27 cellular contexts compared by ENCODE assay signal in the genomic region with DNA sequence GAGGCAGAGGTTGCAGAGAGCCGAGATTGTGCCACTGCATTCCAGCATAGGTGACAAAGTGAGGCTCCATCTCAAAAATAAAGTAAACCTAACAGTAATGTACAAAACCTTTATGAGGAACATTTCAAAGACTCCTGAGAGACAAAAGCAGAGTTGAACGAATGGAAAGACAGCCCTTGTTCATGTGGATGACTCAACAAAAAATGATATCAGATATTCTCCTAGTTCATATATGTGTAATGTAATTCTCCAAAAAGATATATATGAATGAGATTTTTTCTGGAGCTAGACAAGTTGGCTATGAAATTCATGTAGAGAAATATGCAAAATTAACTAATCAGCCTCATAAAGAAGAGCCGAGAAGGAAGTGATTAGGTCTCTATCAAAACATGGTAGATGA.
"Had no signal": no experiment of that assay in that cellular context is flagged by ENCODE, and none has a peak within 500 bp of the region (broad histone marks: within the 10 kb centered on the region; RNA-seq: fewer than 3 reads in every experiment).

No MANE protein-coding gene starts in this region.

- H3K9me3 ChIP-seq: ascending aorta, breast epithelium had no signal

- H3K4me1 ChIP-seq: breast epithelium had no signal

- H3K9ac ChIP-seq: KMS-11 had no signal

- DNase-seq: activated CD4-positive, alpha-beta T cell treated with anti-CD3 and anti-CD28 coated beads for 1 hour; activated CD4-positive, alpha-beta T cell treated with anti-CD3 and anti-CD28 coated beads, Interleukin-2, amount 10 ng/mL, durations not matched to agents 24 days and 14 days; activated CD4-positive, alpha-beta T cell treated with anti-CD3 and anti-CD28 coated beads, Interleukin-2, amount 50 U/mL, for 4 hours; activated CD4-positive, CD25-positive, alpha-beta regulatory T cell; activated CD8-positive, alpha-beta T cell treated with anti-CD3 and anti-CD28 coated beads for 36 hours; activated gamma-delta T cell; activated naive CD4-positive, alpha-beta T cell treated with Interleukin-2 at 50 U/mL for 16 hours; activated naive CD8-positive, alpha-beta T cell treated with anti-CD3 and anti-CD28 coated beads, Interleukin-2, amount 10 ng/mL, durations not matched to agents 7 days and 5 days; activated T-cell treated with anti-CD3 and anti-CD28 coated beads, Interleukin-2, amount 50 U/mL, for 1 hour; amygdala; NCI-H1092 treated with DMSO at 0.1 percent for 48 hours; NCI-H1417; NCI-H146; NCI-H187; NCI-H2029 treated with DMSO at 0.1 percent for 48 hours; NCI-H2107; NCI-H2171; NCI-H510A; NCI-H526; NCI-H748 treated with DMSO at 0.1 percent for 48 hours; Right ventricle myocardium superior; SW 1271 had no signal

- H3K4me3 ChIP-seq: ascending aorta, breast epithelium had no signal

- H3K36me3 ChIP-seq: ascending aorta, breast epithelium had no signal

- H3K27me3 ChIP-seq: ascending aorta, breast epithelium had no signal

- H3K27ac ChIP-seq: breast epithelium, KMS-11, VCaP had no signal

- H3K4me2 ChIP-seq: KMS-11 had no signal

- FAIRE-seq: TTC549 had no signal

- ATAC-seq: activated CD8-positive, alpha-beta T cell treated with anti-CD3 and anti-CD28 coated beads for 36 hours had no signal
